11 cellular contexts compared by ENCODE assay signal in the genomic region with DNA sequence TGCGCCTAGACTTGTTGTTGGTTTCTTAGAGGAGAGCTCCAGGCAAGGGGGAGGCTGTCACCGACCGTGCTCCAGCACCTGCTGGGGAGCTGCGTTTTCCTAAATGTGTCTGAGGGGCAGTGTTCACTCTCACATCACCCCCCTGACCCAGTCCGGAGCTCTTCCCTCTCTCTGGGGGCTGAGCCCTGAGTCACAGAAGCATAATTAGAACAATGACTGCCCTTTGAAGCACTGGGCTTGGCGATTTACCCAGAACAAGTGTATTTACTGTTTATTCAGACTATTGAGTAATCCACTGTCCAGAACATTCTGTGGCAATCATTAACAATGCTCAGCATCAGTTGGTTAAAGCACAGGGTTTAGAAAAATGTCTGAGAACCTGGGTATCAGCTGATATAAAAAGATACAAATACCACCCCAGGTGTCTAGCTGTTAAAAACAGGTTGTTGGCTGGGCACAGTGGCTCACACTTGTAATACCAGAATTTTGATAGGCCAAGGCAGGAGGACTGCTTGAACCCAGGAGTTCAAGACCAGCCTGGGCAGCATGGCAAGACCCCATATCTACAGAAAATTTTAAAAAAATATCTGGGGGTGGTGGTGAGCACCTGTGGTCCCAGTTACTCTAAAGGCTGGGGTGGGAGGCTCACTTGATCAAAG. TPM values are rescaled to one million over a fixed set of nuclear protein-coding genes. Genes with fewer than 3 reads are reported as not detected.
A peak's percentile ranks its signal among the peaks of the same experiment; 100 is the strongest.
DNase-seq lines count a peak whose midpoint lies in the region; ATAC-seq and TF ChIP-seq lines count a peak whose summit lies in the region.
"Had no signal": no experiment of that assay in that cellular context is flagged by ENCODE, and none has a peak within 500 bp of the region (broad histone marks: within the 10 kb centered on the region; RNA-seq: fewer than 3 reads in every experiment).

No MANE protein-coding gene starts in this region.

- TF ChIP-seq POLR2A in adrenal gland (IDR thresholded peaks at IDR 0.05) (no peak), gastroesophageal sphincter (IDR thresholded peaks at IDR 0.05) (no peak)

- TF ChIP-seq EP300 in gastroesophageal sphincter (IDR thresholded peaks at IDR 0.05), result no peak

- 41 to 63% (median 55%) methylated on average over 5 to 6 of the region's 6 CpGs for WGBS in adrenal gland, 4 donors
- WGBS in gastroesophageal sphincter (ENCODE audit: low coverage in 1 of 2), 2 donors, result 32 to 59% methylated on average over 3 to 5 of the region's 6 CpGs

- DNase-seq in AG08396 (ENCODE audit: low spot score) (peak; percentile 75), adrenal gland (peak in 6 of 7 donors; percentile 52 to 76 (median 70)), nucleus accumbens (lab: John Stamatoyannopoulos, UW) (peak in 54 of 56 donors; percentile 22 to 90 (median 76)), DMS79 (lab: John Stamatoyannopoulos, UW) (no peak), KG1 (lab: John Stamatoyannopoulos, UW) (no peak)
- no peak for DNase-seq in activated naive CD8-positive, alpha-beta T cell treated with anti-CD3 and anti-CD28 coated beads for 36 hours
- DNase-seq: CD4-positive, alpha-beta T cell; stimulated activated CD4-positive, alpha-beta T cell treated with anti-CD3 and anti-CD28 coated beads, Interleukin-12 subunit alpha, Interleukin-12 subunit beta, amount 100 ng/mL, for 4 hours had no signal

- H3K4me3 Mint-ChIP-seq in activated naive CD8-positive, alpha-beta T cell treated with anti-CD3 and anti-CD28 coated beads for 36 hours, result no peak overlapping the region
- H3K4me3 Mint-ChIP-seq: CD4-positive, alpha-beta T cell; T-helper 1 cell treated with Interleukin-12 subunit alpha and Interleukin-12 subunit beta and Interleukin-4 antibody, amounts not matched to agents 30 μg/mL and 1 μg/mL, for 36 hours had no signal

- H3K36me3 ChIP-seq in adrenal gland (replicated peaks in 1 of 2) (no peaks in the 10 kb centered on the region), gastroesophageal sphincter (no peaks in the 10 kb centered on the region)

- H3K27me3 Mint-ChIP-seq in activated naive CD8-positive, alpha-beta T cell treated with anti-CD3 and anti-CD28 coated beads for 36 hours, result peaks cover 3% of the 10 kb centered on the region
- H3K27me3 Mint-ChIP-seq: CD4-positive, alpha-beta T cell had no signal

- peaks cover 5% of the 10 kb centered on the region for H3K4me1 Mint-ChIP-seq in activated naive CD8-positive, alpha-beta T cell treated with anti-CD3 and anti-CD28 coated beads for 36 hours

- intact Hi-C loops in adrenal gland (cut with DNase I), result no loop called here

- peak; percentile 92 for ATAC-seq in gastroesophageal sphincter
- ATAC-seq in HG03342 (IDR thresholded peaks at IDR 0.05; ENCODE audit: unreplicated experiment), result no peak

- no peaks in the 10 kb centered on the region for H3K9me3 Mint-ChIP-seq in activated naive CD8-positive, alpha-beta T cell treated with anti-CD3 and anti-CD28 coated beads for 36 hours
- H3K9me3 Mint-ChIP-seq: CD4-positive, alpha-beta T cell; T-helper 1 cell treated with Interleukin-12 subunit alpha and Interleukin-12 subunit beta and Interleukin-4 antibody, amounts not matched to agents 30 μg/mL and 1 μg/mL, for 36 hours had no signal

- no peaks in the 10 kb centered on the region for H3K36me3 Mint-ChIP-seq in activated naive CD8-positive, alpha-beta T cell treated with anti-CD3 and anti-CD28 coated beads for 36 hours

- peak overlapping the region in 2 of 5 donors; percentile 27 to 57 for H3K27ac ChIP-seq in adrenal gland
- H3K27ac ChIP-seq in gastroesophageal sphincter, result peak overlapping the region; percentile 43 to 80 (median 74)

- TF ChIP-seq CTCF in adrenal gland (IDR thresholded peaks at IDR 0.05) (no peak), gastroesophageal sphincter (IDR thresholded peaks at IDR 0.05) (no peak)

- peaks cover 11% of the 10 kb centered on the region in 2 donors for H3K4me1 ChIP-seq in adrenal gland (replicated peaks in 1 of 2)
- peaks cover 0 to 47% (median 13%) of the 10 kb centered on the region in 3 donors for H3K4me1 ChIP-seq in gastroesophageal sphincter

- H3K27me3 ChIP-seq in adrenal gland, result no peaks in the 10 kb centered on the region
- no peaks in the 10 kb centered on the region for H3K27me3 ChIP-seq in gastroesophageal sphincter

- no peak overlapping the region for H3K4me3 ChIP-seq in adrenal gland
- no peak overlapping the region for H3K4me3 ChIP-seq in gastroesophageal sphincter

- no peaks in the 10 kb centered on the region for H3K9me3 ChIP-seq in adrenal gland (replicated peaks in 1 of 3)
- H3K9me3 ChIP-seq in gastroesophageal sphincter, result no peaks in the 10 kb centered on the region

- no peak overlapping the region for H3K27ac Mint-ChIP-seq in activated naive CD8-positive, alpha-beta T cell treated with anti-CD3 and anti-CD28 coated beads for 36 hours
- H3K27ac Mint-ChIP-seq: CD4-positive, alpha-beta T cell; T-helper 1 cell treated with Interleukin-12 subunit alpha and Interleukin-12 subunit beta and Interleukin-4 antibody, amounts not matched to agents 30 μg/mL and 1 μg/mL, for 36 hours had no signal

RNA-seq across cellular contexts. Expression of gene CES4A, which starts 8.1 kb away (rescaled TPM):
- 10 to 100 TPM in 6 of 8 donors, 1 to 10 TPM in 2; 4.4 to 31.0 (median 13.9) TPM for total RNA-seq in adrenal gland
- 100 to 1,000 TPM in 1 of 3 donors, 10 to 100 TPM in 1, 1 to 10 TPM in 1; 7.0 to 127 (median 80.3) TPM for polyA plus RNA-seq in adrenal gland
- total RNA-seq in gastroesophageal sphincter, result 1 to 10 TPM; 1.2 to 6.1 (median 2.6) TPM
- 1 to 10 TPM; 3.5 to 4.6 TPM for total RNA-seq in activated naive CD8-positive, alpha-beta T cell treated with anti-CD3 and anti-CD28 coated beads for 36 hours

RNA-seq across cellular contexts. Expression of gene CBFB, which starts 32.5 kb away (rescaled TPM):
- 10 to 100 TPM; 19.3 to 41.2 (median 30.3) TPM for total RNA-seq in adrenal gland
- polyA plus RNA-seq in adrenal gland, result 10 to 100 TPM; 13.0 to 20.9 (median 13.5) TPM
- total RNA-seq in gastroesophageal sphincter, result 10 to 100 TPM; 26.5 to 39.3 (median 27.5) TPM
- total RNA-seq in activated naive CD8-positive, alpha-beta T cell treated with anti-CD3 and anti-CD28 coated beads for 36 hours, result 100 to 1,000 TPM; 110 to 114 TPM

RNA-seq across cellular contexts. Expression of gene CES3, which starts 35.4 kb away (rescaled TPM):
- total RNA-seq in adrenal gland, result 1 to 10 TPM in 4 of 8 donors, under 1 TPM in 3, not detected in 1; 0.23 to 1.7 (median 1.3) TPM
- polyA plus RNA-seq in adrenal gland, result under 1 TPM; 0.22 to 0.67 (median 0.48) TPM
- under 1 TPM in 3 of 4 donors, not detected in 1; 0.13 to 0.49 (median 0.39) TPM for total RNA-seq in gastroesophageal sphincter
- under 1 TPM; 0.43 to 0.80 TPM for total RNA-seq in activated naive CD8-positive, alpha-beta T cell treated with anti-CD3 and anti-CD28 coated beads for 36 hours

Comparison
In these comparisons a context has a peak if more than half of its experiments do, and no peak if none do; other contexts are left out.
1. DNase-seq: peak in AG08396 (single experiment), adrenal gland (6 of 7) and nucleus accumbens (54 of 56); none in activated naive CD8-positive, alpha-beta T cell treated with anti-CD3 and anti-CD28 coated beads for 36 hours (single experiment), DMS79 (single experiment) and KG1 (single experiment).